ENCODE assay signal across 24 cellular contexts in the genomic region with DNA sequence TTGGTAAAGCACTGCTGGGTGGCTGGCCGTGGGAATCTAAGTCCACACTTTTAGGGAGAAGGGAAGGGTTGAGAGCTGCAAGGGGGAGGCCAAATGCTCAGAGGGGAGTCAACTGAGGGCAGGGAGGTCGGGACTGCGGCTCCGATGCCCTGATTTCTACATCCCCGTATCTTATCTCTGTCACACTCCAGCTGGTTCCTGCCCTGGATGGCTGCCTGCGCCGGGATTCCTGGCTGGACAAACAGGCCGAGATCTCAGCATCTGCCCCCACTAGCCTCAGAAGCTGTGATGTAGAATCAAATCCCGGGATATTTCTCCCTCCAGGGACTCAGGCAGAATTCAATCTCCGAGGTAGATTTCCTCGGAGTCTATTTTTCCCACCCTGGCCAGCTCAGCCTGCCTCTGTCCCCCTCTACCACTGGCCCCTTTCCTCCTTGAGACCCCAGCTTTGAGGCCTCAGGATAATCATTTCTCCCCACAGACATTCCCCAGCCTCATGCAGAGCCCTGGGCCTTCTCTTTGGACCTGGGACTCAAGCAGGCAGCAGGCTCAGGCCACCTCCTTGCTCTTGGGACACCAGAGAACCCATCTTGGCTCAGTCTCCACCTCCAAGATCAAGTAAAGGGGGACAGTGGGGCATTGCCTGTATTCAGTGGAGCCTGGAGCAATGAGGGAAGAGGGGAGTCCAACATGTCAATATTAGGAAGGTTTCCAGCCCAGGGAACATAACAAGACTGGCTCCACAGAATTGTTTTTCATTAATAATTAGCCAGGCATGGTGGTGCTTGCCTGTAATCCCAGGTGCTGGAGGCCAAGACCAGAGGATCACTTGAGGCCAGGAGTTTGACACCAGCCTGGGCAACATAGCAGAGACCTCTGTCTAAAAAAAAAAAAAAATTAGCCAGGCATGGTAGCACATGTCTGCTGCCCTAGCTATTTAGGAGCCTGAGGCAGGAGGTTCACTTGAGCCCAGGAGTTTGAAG. TPM values are rescaled to one million over a fixed set of nuclear protein-coding genes. Genes with fewer than 3 reads are reported as not detected.
DNase-seq lines count a peak whose midpoint lies in the region; ATAC-seq and TF ChIP-seq lines count a peak whose summit lies in the region.
"Had no signal": no experiment of that assay in that cellular context is flagged by ENCODE, and none has a peak within 500 bp of the region (broad histone marks: within the 10 kb centered on the region; RNA-seq: fewer than 3 reads in every experiment).

No MANE protein-coding gene starts in this region.

- H3K4me2 ChIP-seq in BLaER1, result no peak overlapping the region
- H3K4me2 ChIP-seq: hepatocyte had no signal

- no peak for TF ChIP-seq CTCF in right lobe of liver (IDR thresholded peaks at IDR 0.05)

- 18% methylated on average over 4 of the region's 11 CpGs for WGBS in right lobe of liver (ENCODE audit: insufficient coverage, low coverage, low lambda C conversion rate, missing lambda C conversion rate)

- ATAC-seq in right lobe of liver, result peak; percentile 37 to 57 (median 52)
- no peak for ATAC-seq in T-cell (replicated peaks in 1 of 4)
- ATAC-seq: natural killer cell had no signal

- H3K36me3 ChIP-seq in BLaER1 (no peaks in the 10 kb centered on the region), right lobe of liver (no peaks in the 10 kb centered on the region)
- H3K36me3 ChIP-seq: adrenal gland, colonic mucosa, esophagus squamous epithelium, HAP-1, pancreas, Peyer's patch, sigmoid colon, thyroid gland had no signal

- no peak overlapping the region for H3K27ac Mint-ChIP-seq in T-cell
- H3K27ac Mint-ChIP-seq: activated T-cell treated with anti-CD3 and anti-CD28 coated beads, Interleukin-2, amount 50 U/mL, for 24 hours; natural killer cell; stimulated activated naive CD8-positive, alpha-beta T cell treated with anti-CD3 and anti-CD28 coated beads, Interleukin-15, amount 100 ng/mL, for 72 hours had no signal

- no peaks in the 10 kb centered on the region for H3K36me3 Mint-ChIP-seq in T-cell
- H3K36me3 Mint-ChIP-seq: natural killer cell had no signal

- peaks cover 3% of the 10 kb centered on the region; the same call in 1 of the 2 replicates for H4K20me1 ChIP-seq in BLaER1

- CTCF ChIA-PET in HEK293T (lab: Yijun Ruan, JAX), result interaction anchor here (0.6 to 7.6 kb wide), 7 partner anchors 11 to 85 kb away, joined by 3 to 81 read pairs (median 5); partner anchors contain the start of genes ATP1B2, DNAH2, TP53 and WRAP53
- CTCF ChIA-PET in T-cell (lab: Charles Lee), result interaction anchor here (0.7 to 2.6 kb wide), 3 partner anchors 45 to 56 kb away, joined by 3 to 17 read pairs (median 5); partner anchors contain the start of genes TP53 (in 2 of the 2) and WRAP53 (in 2 of the 2)

- H3K4me1 ChIP-seq in BLaER1 (peaks cover 10% of the 10 kb centered on the region), right lobe of liver (peaks cover 0 to 48% (median 20%) of the 10 kb centered on the region in 4 donors)

- H3K9me3 Mint-ChIP-seq in T-cell, result no peaks in the 10 kb centered on the region
- H3K9me3 Mint-ChIP-seq: activated T-cell treated with anti-CD3 and anti-CD28 coated beads, Interleukin-2, amount 50 U/mL, for 24 hours; natural killer cell; stimulated activated naive CD8-positive, alpha-beta T cell treated with anti-CD3 and anti-CD28 coated beads, Interleukin-15, amount 100 ng/mL, for 72 hours had no signal

- DNase-seq in HEK293T (ENCODE audit: extremely low spot score) (peak; percentile 3), right lobe of liver (peak; percentile 80 to 90 (median 88)), T-cell (no peak), mesenteric fat pad (ENCODE audit: low spot score) (no peak)
- no peak for DNase-seq in stimulated activated naive CD4-positive, alpha-beta T cell (lab: John Stamatoyannopoulos, UW)
- DNase-seq: activated T-cell treated with anti-CD3 and anti-CD28 coated beads, Interleukin-2, amount 50 U/mL, for 24 hours; esophagus squamous epithelium; natural killer cell; NCI-H1930; NCI-H526 treated with DMSO at 0.1 percent for 48 hours; sigmoid colon had no signal

- TF ChIP-seq POLR2A in right lobe of liver (IDR thresholded peaks at IDR 0.05), result no peak

- H3K27ac ChIP-seq in BLaER1 (no peak overlapping the region), right lobe of liver (peak overlapping the region in 2 of 3 donors; percentile 77)
- H3K27ac ChIP-seq: colonic mucosa, esophagus squamous epithelium, hepatocyte, HL-60, pancreas, Peyer's patch, sigmoid colon, thyroid gland had no signal

- H3K9ac ChIP-seq in BLaER1, result peak overlapping the region; percentile 29; the same call in 1 of the 2 replicates

- peaks cover 8 to 13% (median 10%) of the 10 kb centered on the region in 3 donors for H3K4me1 Mint-ChIP-seq in T-cell

- peaks cover 0 to 2% of the 10 kb centered on the region in 2 donors for H3K27me3 Mint-ChIP-seq in T-cell
- H3K27me3 Mint-ChIP-seq: activated T-cell treated with anti-CD3 and anti-CD28 coated beads, Interleukin-2, amount 50 U/mL, for 24 hours; stimulated activated naive CD8-positive, alpha-beta T cell treated with anti-CD3 and anti-CD28 coated beads, Interleukin-15, amount 100 ng/mL, for 72 hours had no signal

- no peak overlapping the region for H3K4me3 Mint-ChIP-seq in T-cell
- H3K4me3 Mint-ChIP-seq: activated T-cell treated with anti-CD3 and anti-CD28 coated beads, Interleukin-2, amount 50 U/mL, for 24 hours; natural killer cell; stimulated activated naive CD8-positive, alpha-beta T cell treated with anti-CD3 and anti-CD28 coated beads, Interleukin-15, amount 100 ng/mL, for 72 hours had no signal

- intact Hi-C loops in right lobe of liver (cut with DNase I), result loop anchor here (10.0 kb wide), 1 partner anchor 53 kb away; the partner anchor contains the start of genes TP53 (in 2 of the 2) and WRAP53 (in 2 of the 2)

- H3K27me3 ChIP-seq in BLaER1 (no peaks in the 10 kb centered on the region), right lobe of liver (no peaks in the 10 kb centered on the region)
- H3K27me3 ChIP-seq: adrenal gland, colonic mucosa, esophagus squamous epithelium, hepatocyte, pancreas, Peyer's patch, sigmoid colon, thyroid gland had no signal

- H3K9me3 ChIP-seq in BLaER1 (no peaks in the 10 kb centered on the region), right lobe of liver (no peaks in the 10 kb centered on the region)
- H3K9me3 ChIP-seq: adrenal gland, colonic mucosa, esophagus squamous epithelium, HAP-1, pancreas, Peyer's patch, sigmoid colon, thyroid gland had no signal

- H3K4me3 ChIP-seq in BLaER1 (no peak overlapping the region), right lobe of liver (peak overlapping the region in 1 of 3 donors; percentile 26)
- H3K4me3 ChIP-seq: adrenal gland, colonic mucosa, esophagus squamous epithelium, HAP-1, hepatocyte, pancreas, Peyer's patch, sigmoid colon, thyroid gland had no signal

- POLR2A ChIA-PET in HEK293T (lab: Yijun Ruan, JAX) (interaction anchor here (1.3 to 11.9 kb wide), 4 partner anchors 17 to 54 kb away, joined by 4 to 236 read pairs (median 6); partner anchors contain the start of genes FXR2, MPDU1, TP53 and WRAP53), T-cell (lab: Charles Lee) (interaction anchor here in 1 of 2 donors (0.6 kb wide), 1 partner anchor 362 kb away, joined by 3 read pairs; no protein-coding TSS in a partner anchor)

TF ChIP-seq in HEK293T, 16 proteins besides CTCF, POLR2A, EP300 and RAD21:
- TF ChIP-seq ARNT (IDR thresholded peaks at IDR 0.05) (no peak), TARDBP (IDR thresholded peaks at IDR 0.05) (no peak), BHLHE40 (IDR thresholded peaks at IDR 0.05; ENCODE audit: borderline replicate concordance) (no peak)

RNA-seq across cellular contexts. Expression of gene SHBG, which starts 1.8 kb away (rescaled TPM):
- 10 to 100 TPM in 5 of 6 experiments, 1 to 10 TPM in 1; 2.4 to 70.2 (median 15.4) TPM for total RNA-seq in right lobe of liver
- total RNA-seq in T-cell, result not detected
- total RNA-seq in mesenteric fat pad, result 0.71 TPM
- total RNA-seq: esophagus squamous epithelium; frontal cortex; natural killer cell; sigmoid colon; T-helper 2 cell treated with Interferon-gamma antibody and Interleukin-4, amounts not matched to agents 100 ng/mL and 5 ng/mL, for 36 hours had no signal

RNA-seq across cellular contexts. Expression of gene SAT2, which starts 4.1 kb away (rescaled TPM):
- 100 to 1,000 TPM in 5 of 6 experiments, 10 to 100 TPM in 1; 99.3 to 187 (median 120) TPM for total RNA-seq in right lobe of liver
- 10 to 100 TPM; 53.2 to 68.8 (median 58.5) TPM for total RNA-seq in T-cell
- total RNA-seq in mesenteric fat pad, result 73.6 TPM

RNA-seq across cellular contexts. Expression of gene FXR2, which starts 17.0 kb away (rescaled TPM):
- 10 to 100 TPM; 14.3 to 23.2 (median 16.7) TPM for total RNA-seq in right lobe of liver
- 10 to 100 TPM; 25.4 to 44.7 (median 40.5) TPM for total RNA-seq in T-cell
- 36.1 TPM for total RNA-seq in mesenteric fat pad

RNA-seq across cellular contexts. Expression of gene ATP1B2, which starts 19.0 kb away (rescaled TPM):
- total RNA-seq in right lobe of liver (1 to 10 TPM in 3 of 6 experiments, under 1 TPM in 3; 0.43 to 1.7 (median 0.91) TPM), T-cell (under 1 TPM in 4 of 5 donors, not detected in 1; 0.07 to 0.57 (median 0.43) TPM), mesenteric fat pad (1.4 TPM)

RNA-seq across cellular contexts. Expression of gene SOX15, which starts 41.8 kb away (rescaled TPM):
- total RNA-seq in right lobe of liver (not detected), T-cell (1 to 10 TPM in 2 of 5 donors, under 1 TPM in 1, not detected in 2; 0.70 to 1.2 (median 1.1) TPM), mesenteric fat pad (not detected)
- total RNA-seq: SK-MEL-5 had no signal

Comparison
In these comparisons a context has a peak if more than half of its experiments do, and no peak if none do; other contexts are left out.
1. DNase-seq: peak in HEK293T (single experiment) and right lobe of liver (3 of 3); none in stimulated activated naive CD4-positive, alpha-beta T cell (0 of 6), T-cell (0 of 34) and mesenteric fat pad (single experiment).
2. ATAC-seq: peak in right lobe of liver (4 of 4); none in T-cell (0 of 4).